Comparison of ENCODE assay signal across 32 cellular contexts in genomic region chr9:95444160-95444559, GRCh38.
"Had no signal": no experiment of that assay in that cellular context is flagged by ENCODE, and none has a peak within 500 bp of the region (broad histone marks: within the 10 kb centered on the region; RNA-seq: fewer than 3 reads in every experiment).

No MANE protein-coding gene starts in this region.

- H3K4me1 ChIP-seq: adrenal gland, body of pancreas, breast epithelium had no signal

- ATAC-seq: activated CD8-positive, alpha-beta T cell treated with anti-CD3 and anti-CD28 coated beads for 36 hours; activated naive CD4-positive, alpha-beta T cell treated with anti-CD3 and anti-CD28 coated beads, Interleukin-2, amount 50 U/mL, for 72 hours; activated T-cell treated with anti-CD3 and anti-CD28 coated beads, Interleukin-2, amount 50 U/mL, for 4 hours; activated T-cell treated with anti-CD3 and anti-CD28 coated beads, Interleukin-2, amount 50 U/mL, for 72 hours; activated T-helper 17 cell treated with anti-CD3 and anti-CD28 coated beads, Interleukin-2, amount 50 U/mL, for 72 hours; body of pancreas had no signal

- H3K27ac ChIP-seq: adrenal gland, body of pancreas, brain microvascular endothelial cell, breast epithelium, VCaP had no signal

- H3K9me3 ChIP-seq: adrenal gland, body of pancreas, breast epithelium had no signal

- H3K4me3 ChIP-seq: adrenal gland, body of pancreas, breast epithelium had no signal

- H3K27me3 ChIP-seq: adrenal gland, body of pancreas, brain microvascular endothelial cell, breast epithelium had no signal

- DNase-seq: activated B cell treated with CpG ODN at 0.5 μM for 24 hours; activated CD4-positive, alpha-beta memory T cell treated with anti-CD3 and anti-CD28 coated beads for 36 hours; activated CD4-positive, alpha-beta T cell treated with anti-CD3 and anti-CD28 coated beads for 4 hours; activated CD4-positive, alpha-beta T cell treated with anti-CD3 and anti-CD28 coated beads, Interleukin-2, amount 10 ng/mL, durations not matched to agents 24 days and 14 days; activated CD4-positive, alpha-beta T cell treated with anti-CD3 and anti-CD28 coated beads, Interleukin-2, amount 50 U/mL, for 1 hour; activated CD4-positive, alpha-beta T cell treated with anti-CD3 and anti-CD28 coated beads, Interleukin-2, amount 50 U/mL, for 4 hours; activated CD4-positive, CD25-positive, alpha-beta regulatory T cell treated with anti-CD3 and anti-CD28 coated beads, Interleukin-2, amount 50 U/mL, for 72 hours; activated CD8-positive, alpha-beta memory T cell treated with anti-CD3 and anti-CD28 coated beads, Interleukin-2, amount 50 U/mL, for 4 hours; activated CD8-positive, alpha-beta T cell treated with anti-CD3 and anti-CD28 coated beads for 36 hours; activated effector memory CD4-positive, alpha-beta T cell treated with anti-CD3 and anti-CD28 coated beads, Interleukin-2, amount 50 U/mL, for 16 hours; activated gamma-delta T cell treated with Interleukin-2 at 50 U/mL for 16 hours; activated naive CD4-positive, alpha-beta T cell; activated naive CD4-positive, alpha-beta T cell treated with anti-CD3 and anti-CD28 coated beads for 36 hours; activated naive CD4-positive, alpha-beta T cell treated with anti-CD3 and anti-CD28 coated beads, Interleukin-2, amount 50 U/mL, for 16 hours; activated naive CD8-positive, alpha-beta T cell treated with anti-CD3 and anti-CD28 coated beads for 36 hours; activated T-cell treated with anti-CD3 and anti-CD28 coated beads for 4 hours; activated T-cell treated with anti-CD3 and anti-CD28 coated beads, Interleukin-2, amount 50 U/mL, for 1 hour; activated T-cell treated with anti-CD3 and anti-CD28 coated beads, Interleukin-2, amount 50 U/mL, for 4 hours; activated T-cell treated with anti-CD3 and anti-CD28 coated beads, Interleukin-2, amount 50 U/mL, for 72 hours; adrenal gland; amniotic stem cell; aorta; body of pancreas; brain microvascular endothelial cell; central memory CD4-positive, alpha-beta T cell; T-helper 1 cell; T-helper 2 cell; T-helper 9 cell had no signal

- H3K36me3 ChIP-seq: brain microvascular endothelial cell had no signal
